38 cellular contexts compared by ENCODE assay signal in the genomic region with DNA sequence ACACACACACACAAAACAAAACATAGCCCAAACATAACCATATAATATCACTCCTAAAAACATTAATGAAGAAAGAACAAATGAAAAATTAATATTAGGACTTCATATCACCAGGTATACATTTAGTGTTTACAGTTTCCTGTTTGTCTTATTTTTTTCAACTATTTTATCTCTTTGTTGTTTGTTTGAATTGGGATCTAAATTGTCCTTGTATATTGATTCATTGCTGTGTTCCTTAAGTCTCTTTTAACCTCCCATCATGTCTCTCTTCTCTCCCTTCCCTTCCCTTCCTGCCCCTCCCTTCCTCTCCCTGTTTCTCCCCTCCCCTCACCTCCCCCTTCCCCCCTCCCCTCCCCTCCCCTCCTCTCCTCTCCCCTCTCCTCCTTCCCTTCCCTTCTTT. TPM values are rescaled to one million over a fixed set of nuclear protein-coding genes. Genes with fewer than 3 reads are reported as not detected.
"Had no signal": no experiment of that assay in that cellular context is flagged by ENCODE, and none has a peak within 500 bp of the region (broad histone marks: within the 10 kb centered on the region; RNA-seq: fewer than 3 reads in every experiment).

No MANE protein-coding gene starts in this region.

- H3K9me3 ChIP-seq: MG63 had no signal

- H3K36me3 ChIP-seq: MG63 had no signal

- H3K27me3 ChIP-seq: MG63 had no signal

- H3K4me3 ChIP-seq: MG63 had no signal

- DNase-seq: Karpas-422, Kasumi-1, MG63, MM.1S, MV-4-11, NCI-H1048, NCI-H1092, NCI-H1092 treated with DMSO at 0.1 percent for 48 hours, NCI-H1105, NCI-H1105 treated with DMSO at 0.1 percent for 48 hours, NCI-H1417, NCI-H1417 treated with DMSO at 0.1 percent for 48 hours, NCI-H1436, NCI-H1436 treated with DMSO at 0.1 percent for 48 hours, NCI-H146, NCI-H1694, NCI-H1694 treated with DMSO at 0.1 percent for 48 hours, NCI-H187, NCI-H187 treated with DMSO at 0.1 percent for 48 hours, NCI-H1930, NCI-H2029, NCI-H2029 treated with DMSO at 0.1 percent for 48 hours, NCI-H2081, NCI-H2081 treated with DMSO at 0.1 percent for 48 hours, NCI-H2107, NCI-H2171, NCI-H2171 treated with DMSO at 0.1 percent for 48 hours, NCI-H2227 treated with DMSO at 0.1 percent for 48 hours, NCI-H226, NCI-H345, NCI-H446, NCI-H446 treated with DMSO at 0.1 percent for 48 hours, NCI-H510A, NCI-H510A treated with DMSO at 0.1 percent for 48 hours, NCI-H524 had no signal

RNA-seq across cellular contexts. Expression of gene CBLN1, which starts 23.8 kb away (rescaled TPM):
- total RNA-seq: LHCN-M2, M059J, MCF 10A had no signal
